Comparison of ENCODE assay signal across 1 cellular context in genomic region chr10:68471063-68471585, GRCh38.
TF ChIP-seq lines count a peak whose summit lies in the region.

No MANE protein-coding gene starts in this region.

TF ChIP-seq in HCT116, 20 proteins besides CTCF, POLR2A, EP300 and RAD21 (continued from another document):
- TF ChIP-seq, protein P1, sequence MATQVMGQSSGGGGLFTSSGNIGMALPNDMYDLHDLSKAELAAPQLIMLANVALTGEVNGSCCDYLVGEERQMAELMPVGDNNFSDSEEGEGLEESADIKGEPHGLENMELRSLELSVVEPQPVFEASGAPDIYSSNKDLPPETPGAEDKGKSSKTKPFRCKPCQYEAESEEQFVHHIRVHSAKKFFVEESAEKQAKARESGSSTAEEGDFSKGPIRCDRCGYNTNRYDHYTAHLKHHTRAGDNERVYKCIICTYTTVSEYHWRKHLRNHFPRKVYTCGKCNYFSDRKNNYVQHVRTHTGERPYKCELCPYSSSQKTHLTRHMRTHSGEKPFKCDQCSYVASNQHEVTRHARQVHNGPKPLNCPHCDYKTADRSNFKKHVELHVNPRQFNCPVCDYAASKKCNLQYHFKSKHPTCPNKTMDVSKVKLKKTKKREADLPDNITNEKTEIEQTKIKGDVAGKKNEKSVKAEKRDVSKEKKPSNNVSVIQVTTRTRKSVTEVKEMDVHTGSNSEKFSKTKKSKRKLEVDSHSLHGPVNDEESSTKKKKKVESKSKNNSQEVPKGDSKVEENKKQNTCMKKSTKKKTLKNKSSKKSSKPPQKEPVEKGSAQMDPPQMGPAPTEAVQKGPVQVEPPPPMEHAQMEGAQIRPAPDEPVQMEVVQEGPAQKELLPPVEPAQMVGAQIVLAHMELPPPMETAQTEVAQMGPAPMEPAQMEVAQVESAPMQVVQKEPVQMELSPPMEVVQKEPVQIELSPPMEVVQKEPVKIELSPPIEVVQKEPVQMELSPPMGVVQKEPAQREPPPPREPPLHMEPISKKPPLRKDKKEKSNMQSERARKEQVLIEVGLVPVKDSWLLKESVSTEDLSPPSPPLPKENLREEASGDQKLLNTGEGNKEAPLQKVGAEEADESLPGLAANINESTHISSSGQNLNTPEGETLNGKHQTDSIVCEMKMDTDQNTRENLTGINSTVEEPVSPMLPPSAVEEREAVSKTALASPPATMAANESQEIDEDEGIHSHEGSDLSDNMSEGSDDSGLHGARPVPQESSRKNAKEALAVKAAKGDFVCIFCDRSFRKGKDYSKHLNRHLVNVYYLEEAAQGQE (IDR thresholded peaks at IDR 0.05; ENCODE audit: low read depth) = no peak
- TF ChIP-seq SIN3A (IDR thresholded peaks at IDR 0.05; ENCODE audit: low read depth) = no peak
